In genomic region chr7:150848111-150848510, GRCh38 we compare ENCODE assay signal across 14 cellular contexts. TPM values are rescaled to one million over a fixed set of nuclear protein-coding genes. Genes with fewer than 3 reads are reported as not detected.
DNase-seq lines count a peak whose midpoint lies in the region; ATAC-seq and TF ChIP-seq lines count a peak whose summit lies in the region.
"Had no signal": no experiment of that assay in that cellular context is flagged by ENCODE, and none has a peak within 500 bp of the region (broad histone marks: within the 10 kb centered on the region; RNA-seq: fewer than 3 reads in every experiment).

No MANE protein-coding gene starts in this region.

- no peaks in the 10 kb centered on the region for H3K4me1 Mint-ChIP-seq in type B pancreatic cell (ENCODE audit: unreplicated experiment)
- H3K4me1 Mint-ChIP-seq in activated T-cell treated with anti-CD3 and anti-CD28 coated beads, Interleukin-2, amount 50 U/mL, for 24 hours (ENCODE audit: low read depth) = peaks cover 2% of the 10 kb centered on the region

- no peak overlapping the region for H3K4me3 Mint-ChIP-seq in type B pancreatic cell
- no peak overlapping the region for H3K4me3 Mint-ChIP-seq in activated T-cell treated with anti-CD3 and anti-CD28 coated beads, Interleukin-2, amount 50 U/mL, for 24 hours
- H3K4me3 Mint-ChIP-seq: CD4-positive, CD25-positive, alpha-beta regulatory T cell had no signal

- H3K4me1 ChIP-seq in right atrium auricular region (peaks cover 0 to 11% of the 10 kb centered on the region in 2 donors), left ventricle myocardium inferior (peaks cover 13% of the 10 kb centered on the region)

- no peaks in the 10 kb centered on the region for H3K36me3 Mint-ChIP-seq in type B pancreatic cell
- H3K36me3 Mint-ChIP-seq in activated T-cell treated with anti-CD3 and anti-CD28 coated beads, Interleukin-2, amount 50 U/mL, for 24 hours (ENCODE audit: low read depth) = no peaks in the 10 kb centered on the region
- H3K36me3 Mint-ChIP-seq: CD4-positive, CD25-positive, alpha-beta regulatory T cell had no signal

- H3K36me3 ChIP-seq in right atrium auricular region (no peaks in the 10 kb centered on the region), left ventricle myocardium inferior (no peaks in the 10 kb centered on the region)
- H3K36me3 ChIP-seq: BLaER1 treated with 17β-estradiol and CSF1 and Interleukin-3, amounts not matched to agents 10 nM and 100 nM had no signal

- DNase-seq in right atrium auricular region (ENCODE audit: low spot score) (peak; percentile 18), left ventricle myocardium inferior (no peak), islet precursor cell (peak; percentile 32), type B pancreatic cell (ENCODE audit: extremely low spot score, unreplicated experiment) (peak; percentile 47)
- DNase-seq in activated T-cell treated with anti-CD3 and anti-CD28 coated beads, Interleukin-2, amount 50 U/mL, for 24 hours = no peak
- DNase-seq: ACHN; CD4-positive, CD25-positive, alpha-beta regulatory T cell; DMS53; GF-D8; HCEC 1CT had no signal

- peaks cover 13% of the 10 kb centered on the region for H3K27me3 Mint-ChIP-seq in type B pancreatic cell
- peaks cover 21% of the 10 kb centered on the region for H3K27me3 Mint-ChIP-seq in activated T-cell treated with anti-CD3 and anti-CD28 coated beads, Interleukin-2, amount 50 U/mL, for 24 hours

- H3K9me3 Mint-ChIP-seq in type B pancreatic cell = no peaks in the 10 kb centered on the region
- no peaks in the 10 kb centered on the region for H3K9me3 Mint-ChIP-seq in activated T-cell treated with anti-CD3 and anti-CD28 coated beads, Interleukin-2, amount 50 U/mL, for 24 hours
- H3K9me3 Mint-ChIP-seq: CD4-positive, CD25-positive, alpha-beta regulatory T cell had no signal

- H3K4me3 ChIP-seq in right atrium auricular region = no peak overlapping the region
- H3K4me3 ChIP-seq in left ventricle myocardium inferior = no peak overlapping the region
- H3K4me3 ChIP-seq: BLaER1 treated with 17β-estradiol and CSF1 and Interleukin-3, amounts not matched to agents 10 nM and 100 nM had no signal

- H3K27ac ChIP-seq in right atrium auricular region (no peak overlapping the region), left ventricle myocardium inferior (replicated peaks) (no peak overlapping the region)
- H3K27ac ChIP-seq: BLaER1 treated with 17β-estradiol and CSF1 and Interleukin-3, amounts not matched to agents 10 nM and 100 nM had no signal

- TF ChIP-seq CTCF in right atrium auricular region (IDR thresholded peaks at IDR 0.05) (no peak), left ventricle myocardium inferior (IDR thresholded peaks at IDR 0.05; ENCODE audit: borderline replicate concordance) (no peak), type B pancreatic cell (conservative IDR thresholded peaks at IDR 0.05) (no peak)

- ATAC-seq in GM21447 (IDR thresholded peaks at IDR 0.05; ENCODE audit: unreplicated experiment) (no peak), HG02852 (IDR thresholded peaks at IDR 0.05; ENCODE audit: unreplicated experiment) (no peak)

- intact Hi-C loops in left ventricle myocardium inferior (cut with micrococcal nuclease) = no loop called here

- H3K9me3 ChIP-seq in right atrium auricular region (no peaks in the 10 kb centered on the region), left ventricle myocardium inferior (replicated peaks) (no peaks in the 10 kb centered on the region)

- no peak overlapping the region for H3K27ac Mint-ChIP-seq in type B pancreatic cell
- H3K27ac Mint-ChIP-seq in activated T-cell treated with anti-CD3 and anti-CD28 coated beads, Interleukin-2, amount 50 U/mL, for 24 hours = no peak overlapping the region
- H3K27ac Mint-ChIP-seq: CD4-positive, CD25-positive, alpha-beta regulatory T cell had no signal

- H3K27me3 ChIP-seq in right atrium auricular region (no peaks in the 10 kb centered on the region), left ventricle myocardium inferior (ENCODE audit: low read depth) (peaks cover 16% of the 10 kb centered on the region)
- H3K27me3 ChIP-seq: BLaER1 treated with 17β-estradiol and CSF1 and Interleukin-3, amounts not matched to agents 10 nM and 100 nM had no signal

RNA-seq across cellular contexts. Expression of gene AOC1, which starts 4.2 kb away (rescaled TPM):
- total RNA-seq in right atrium auricular region (not detected), left ventricle myocardium inferior (0.36 TPM), type B pancreatic cell (ENCODE audit: low replicate concordance) (21.4 and 26.2 TPM in 2 replicates)
- total RNA-seq: A172; CD4-positive, CD25-positive, alpha-beta regulatory T cell had no signal

RNA-seq across cellular contexts. Expression of gene TMEM176A, which starts 47.5 kb away (rescaled TPM):
- total RNA-seq in right atrium auricular region (100 to 1,000 TPM in 1 of 2 donors, 10 to 100 TPM in 1; 56.3 to 102 TPM), left ventricle myocardium inferior (18.5 TPM), type B pancreatic cell (ENCODE audit: low replicate concordance) (90.1 and 106 TPM in 2 replicates)
- total RNA-seq: A172; CD4-positive, CD25-positive, alpha-beta regulatory T cell had no signal

RNA-seq across cellular contexts. Expression of gene TMEM176B, which starts 47.9 kb away (rescaled TPM):
- total RNA-seq in right atrium auricular region = 100 to 1,000 TPM; 162 to 227 TPM
- 34.0 TPM for total RNA-seq in left ventricle myocardium inferior
- 72.9 and 98.5 TPM in 2 replicates for total RNA-seq in type B pancreatic cell (ENCODE audit: low replicate concordance)
- total RNA-seq: A172; CD4-positive, CD25-positive, alpha-beta regulatory T cell had no signal

Comparison
In these comparisons a context has a peak if more than half of its experiments do, and no peak if none do; other contexts are left out.
1. DNase-seq: peak in right atrium auricular region (single experiment), islet precursor cell (single experiment) and type B pancreatic cell (single experiment); none in left ventricle myocardium inferior (single experiment) and activated T-cell treated with anti-CD3 and anti-CD28 coated beads, Interleukin-2, amount 50 U/mL, for 24 hours (single experiment).
2. RNA of gene AOC1, which starts 4.2 kb away (total RNA-seq): 21.4 to 26.2 TPM in type B pancreatic cell; 0.36 TPM in left ventricle myocardium inferior (single experiment) and not detected in right atrium auricular region; every median in the first group is over 10 times any median in the second.